Comparison of ENCODE assay signal across 19 cellular contexts in genomic region chr2:118098307-118098706, GRCh38.
"Had no signal": no experiment of that assay in that cellular context is flagged by ENCODE, and none has a peak within 500 bp of the region (broad histone marks: within the 10 kb centered on the region; RNA-seq: fewer than 3 reads in every experiment).

No MANE protein-coding gene starts in this region.

- H3K4me1 ChIP-seq: right lobe of liver had no signal

- H3K4me3 Mint-ChIP-seq: activated CD4-positive, alpha-beta T cell treated with anti-CD3 and anti-CD28 coated beads, Interleukin-2, amount 10 ng/mL, durations not matched to agents 7 days and 5 days; activated CD8-positive, alpha-beta T cell treated with anti-CD3 and anti-CD28 coated beads, Interleukin-2, amount 10 ng/mL, durations not matched to agents 7 days and 5 days; activated T-cell treated with anti-CD3 and anti-CD28 coated beads, Interleukin-2, amount 50 U/mL, for 24 hours; effector memory CD8-positive, alpha-beta T cell; naive thymus-derived CD8-positive, alpha-beta T cell; T-helper 2 cell treated with Interferon-gamma antibody and Interleukin-4, amounts not matched to agents 5 μg/mL and 100 μg/mL, for 36 hours had no signal

- H3K9ac ChIP-seq: parathyroid adenoma had no signal

- H3K27me3 Mint-ChIP-seq: activated CD4-positive, alpha-beta T cell treated with anti-CD3 and anti-CD28 coated beads, Interleukin-2, amount 10 ng/mL, durations not matched to agents 7 days and 5 days; activated T-cell treated with anti-CD3 and anti-CD28 coated beads, Interleukin-2, amount 50 U/mL, for 24 hours; effector memory CD8-positive, alpha-beta T cell; naive thymus-derived CD8-positive, alpha-beta T cell had no signal

- H3K9me3 ChIP-seq: right lobe of liver, thoracic aorta, upper lobe of right lung had no signal

- H3K4me2 ChIP-seq: hepatocyte had no signal

- ATAC-seq: activated CD4-positive, CD25-positive, alpha-beta regulatory T cell treated with anti-CD3 and anti-CD28 coated beads, Interleukin-2, amount 50 U/mL, for 24 hours; activated CD8-positive, alpha-beta T cell treated with anti-CD3 and anti-CD28 coated beads, Interleukin-2, amount 10 ng/mL, durations not matched to agents 7 days and 5 days; effector memory CD8-positive, alpha-beta T cell; naive thymus-derived CD8-positive, alpha-beta T cell had no signal

- H3K4me3 ChIP-seq: hepatocyte, right lobe of liver, thoracic aorta, upper lobe of right lung had no signal

- H3K27me3 ChIP-seq: hepatocyte, right lobe of liver, upper lobe of right lung had no signal

- DNase-seq: activated CD4-positive, alpha-beta T cell treated with anti-CD3 and anti-CD28 coated beads, Interleukin-2, amount 10 ng/mL, durations not matched to agents 7 days and 5 days; activated CD8-positive, alpha-beta T cell treated with anti-CD3 and anti-CD28 coated beads, Interleukin-2, amount 10 ng/mL, durations not matched to agents 7 days and 5 days; activated effector memory CD4-positive, alpha-beta T cell treated with anti-CD3 and anti-CD28 coated beads, Interleukin-2, amount 50 U/mL, for 16 hours; activated naive CD4-positive, alpha-beta T cell treated with anti-CD3 and anti-CD28 coated beads, Interleukin-2, amount 50 U/mL, for 16 hours; activated T-cell treated with anti-CD3 and anti-CD28 coated beads, Interleukin-2, amount 50 U/mL, for 24 hours; amniotic stem cell; effector memory CD8-positive, alpha-beta T cell; foreskin fibroblast; mesendoderm; naive thymus-derived CD8-positive, alpha-beta T cell; right lobe of liver; small intestine; stimulated activated CD4-positive, alpha-beta T cell treated with anti-CD3 and anti-CD28 coated beads, Interleukin-4, amount 100 ng/mL, for 1 hour; upper lobe of right lung had no signal

- H2AFZ ChIP-seq: hepatocyte, parathyroid adenoma had no signal

- H3K27ac Mint-ChIP-seq: activated CD4-positive, alpha-beta T cell treated with anti-CD3 and anti-CD28 coated beads, Interleukin-2, amount 10 ng/mL, durations not matched to agents 7 days and 5 days; activated CD8-positive, alpha-beta T cell treated with anti-CD3 and anti-CD28 coated beads, Interleukin-2, amount 10 ng/mL, durations not matched to agents 7 days and 5 days; activated T-cell treated with anti-CD3 and anti-CD28 coated beads, Interleukin-2, amount 50 U/mL, for 24 hours; effector memory CD8-positive, alpha-beta T cell; T-helper 2 cell treated with Interferon-gamma antibody and Interleukin-4, amounts not matched to agents 5 μg/mL and 100 μg/mL, for 36 hours had no signal

- H3K9me3 Mint-ChIP-seq: activated CD4-positive, alpha-beta T cell treated with anti-CD3 and anti-CD28 coated beads, Interleukin-2, amount 10 ng/mL, durations not matched to agents 7 days and 5 days; activated T-cell treated with anti-CD3 and anti-CD28 coated beads, Interleukin-2, amount 50 U/mL, for 24 hours; effector memory CD8-positive, alpha-beta T cell; naive thymus-derived CD8-positive, alpha-beta T cell; T-helper 2 cell treated with Interferon-gamma antibody and Interleukin-4, amounts not matched to agents 5 μg/mL and 100 μg/mL, for 36 hours had no signal

- H3K27ac ChIP-seq: hepatocyte, parathyroid adenoma, right lobe of liver, thoracic aorta, upper lobe of right lung had no signal
